In genomic region chr2:105287692-105288091, GRCh38 we compare ENCODE assay signal across 9 cellular contexts. TPM values are rescaled to one million over a fixed set of nuclear protein-coding genes. Genes with fewer than 3 reads are reported as not detected.
DNase-seq lines count a peak whose midpoint lies in the region; ATAC-seq and TF ChIP-seq lines count a peak whose summit lies in the region.
"Had no signal": no experiment of that assay in that cellular context is flagged by ENCODE, and none has a peak within 500 bp of the region (broad histone marks: within the 10 kb centered on the region; RNA-seq: fewer than 3 reads in every experiment).

No MANE protein-coding gene starts in this region.

- H3K4me1 ChIP-seq in OCI-LY1 (ENCODE audit: insufficient read depth, low read length, severe bottlenecking) = no peaks in the 10 kb centered on the region
- no peaks in the 10 kb centered on the region for H3K4me1 ChIP-seq in left lung

- H3K9me3 ChIP-seq in OCI-LY1 (ENCODE audit: low read length) = no peaks in the 10 kb centered on the region
- no peaks in the 10 kb centered on the region for H3K9me3 ChIP-seq in left lung

- intact Hi-C loops in left lung (cut with DNase I) = no loop called here

- H3K27ac Mint-ChIP-seq in mesothelial cell of epicardium = no peak overlapping the region
- H3K27ac Mint-ChIP-seq in T-helper 2 cell treated with Interferon-gamma antibody and Interleukin-4, amounts not matched to agents 5 μg/mL and 100 μg/mL, for 36 hours = no peak overlapping the region

- no peaks in the 10 kb centered on the region for H4K20me1 ChIP-seq in OCI-LY1 (ENCODE audit: insufficient read depth, low read length)

- H3K27me3 ChIP-seq in OCI-LY1 (ENCODE audit: insufficient read depth, low read length) = no peaks in the 10 kb centered on the region
- H3K27me3 ChIP-seq in left lung = no peaks in the 10 kb centered on the region

- H3K79me2 ChIP-seq in OCI-LY1 (ENCODE audit: insufficient read depth, low read length) = no peaks in the 10 kb centered on the region

- no peak overlapping the region for H2AFZ ChIP-seq in OCI-LY1 (ENCODE audit: low read length)

- H3K4me2 ChIP-seq in OCI-LY1 (ENCODE audit: low read length) = no peak overlapping the region

- no peaks in the 10 kb centered on the region for H3K9me2 ChIP-seq in OCI-LY1 (ENCODE audit: low read depth, low read length)

- H3K36me3 Mint-ChIP-seq in mesothelial cell of epicardium = peaks cover 22% of the 10 kb centered on the region
- H3K36me3 Mint-ChIP-seq in T-helper 2 cell treated with Interferon-gamma antibody and Interleukin-4, amounts not matched to agents 5 μg/mL and 100 μg/mL, for 36 hours (ENCODE audit: low read depth) = peaks cover 23% of the 10 kb centered on the region

- peaks cover 5% of the 10 kb centered on the region for H3K4me1 Mint-ChIP-seq in mesothelial cell of epicardium
- peaks cover 3% of the 10 kb centered on the region for H3K4me1 Mint-ChIP-seq in T-helper 2 cell treated with Interferon-gamma antibody and Interleukin-4, amounts not matched to agents 5 μg/mL and 100 μg/mL, for 36 hours (ENCODE audit: low read depth)

- H3K27ac ChIP-seq in OCI-LY1 (ENCODE audit: low read depth, low read length, poor library complexity, severe bottlenecking) (no peak overlapping the region), left lung (no peak overlapping the region)

- peak; percentile 46 for DNase-seq in CD1c-positive myeloid dendritic cell (ENCODE audit: extremely low spot score)
- DNase-seq in GM20000 (ENCODE audit: low spot score) = peak; percentile 33
- peak; percentile 21 to 71 for DNase-seq in T47D (ENCODE audit: low read depth in 1 of 2, low spot score in 1 of 2)
- DNase-seq in mesothelial cell of epicardium (ENCODE audit: low spot score in 2 of 2, unreplicated experiment in 2 of 2) = no peak
- DNase-seq in T-helper 2 cell treated with Interferon-gamma antibody and Interleukin-4, amounts not matched to agents 5 μg/mL and 100 μg/mL, for 36 hours (ENCODE audit: low spot score) = no peak
- DNase-seq in left lung = no peak

- no peaks in the 10 kb centered on the region for H3K9me3 Mint-ChIP-seq in mesothelial cell of epicardium
- H3K9me3 Mint-ChIP-seq in T-helper 2 cell treated with Interferon-gamma antibody and Interleukin-4, amounts not matched to agents 5 μg/mL and 100 μg/mL, for 36 hours = no peaks in the 10 kb centered on the region

- H3K9ac ChIP-seq in OCI-LY1 (ENCODE audit: low read length) = no peak overlapping the region

- TF ChIP-seq CTCF in GM20000 (IDR thresholded peaks at IDR 0.05; ENCODE audit: extremely low read depth, missing control alignments) = peak; percentile 34
- TF ChIP-seq CTCF in OCI-LY1 (IDR thresholded peaks at IDR 0.05; ENCODE audit: low read length) = peak; percentile 66
- TF ChIP-seq CTCF in mesothelial cell of epicardium (IDR thresholded peaks at IDR 0.05; ENCODE audit: unreplicated experiment) = peak; percentile 53
- peak in 1 of 2 donors; percentile 18 for TF ChIP-seq CTCF in left lung (IDR thresholded peaks at IDR 0.05)

- H3K4me3 ChIP-seq in OCI-LY1 (ENCODE audit: low read depth, low read length, poor library complexity, severe bottlenecking) = no peak overlapping the region
- H3K4me3 ChIP-seq in left lung = no peak overlapping the region

- H3K36me3 ChIP-seq in OCI-LY1 (ENCODE audit: insufficient read depth, low read length) (peaks cover 89% of the 10 kb centered on the region), left lung (peaks cover 0 to 81% of the 10 kb centered on the region in 2 donors)

- no peak overlapping the region for H3K4me3 Mint-ChIP-seq in mesothelial cell of epicardium
- H3K4me3 Mint-ChIP-seq in T-helper 2 cell treated with Interferon-gamma antibody and Interleukin-4, amounts not matched to agents 5 μg/mL and 100 μg/mL, for 36 hours = no peak overlapping the region

- H3K27me3 Mint-ChIP-seq in mesothelial cell of epicardium (ENCODE audit: low read depth) = no peaks in the 10 kb centered on the region
- H3K27me3 Mint-ChIP-seq in T-helper 2 cell treated with Interferon-gamma antibody and Interleukin-4, amounts not matched to agents 5 μg/mL and 100 μg/mL, for 36 hours (ENCODE audit: low read depth) = no peaks in the 10 kb centered on the region

- in situ Hi-C loops in T47D (cut with HindIII; ENCODE audit: low pct_unique_long_range_greater_than_20kb, low sequenced_read_pairs) = no loop called here

- no peaks in the 10 kb centered on the region for H3F3A ChIP-seq in OCI-LY1 (ENCODE audit: insufficient read depth, low read length)

- ATAC-seq in left lung (no peak), GM18511 (IDR thresholded peaks at IDR 0.05; ENCODE audit: unreplicated experiment) (no peak)

RNA-seq across cellular contexts. Expression of gene TGFBRAP1, which starts 41.8 kb away (rescaled TPM):
- 23.3 to 24.1 TPM (median 23.6 TPM) in 3 replicates for total RNA-seq in mesothelial cell of epicardium
- 10 to 100 TPM; 16.6 to 23.3 TPM for total RNA-seq in left lung

RNA-seq across cellular contexts. Expression of gene GPR45, which starts 46.1 kb away (rescaled TPM):
- not detected in 3 replicates for total RNA-seq in mesothelial cell of epicardium
- total RNA-seq in left lung = not detected
- total RNA-seq: lower leg skin had no signal

RNA-seq across cellular contexts. Expression of gene C2orf49, which starts 49.6 kb away (rescaled TPM):
- total RNA-seq in mesothelial cell of epicardium (20.7 to 23.3 TPM (median 20.8 TPM) in 3 replicates), left lung (10 to 100 TPM; 15.7 TPM)

Comparison
In these comparisons a context has a peak if more than half of its experiments do, and no peak if none do; other contexts are left out.
1. DNase-seq: peak in CD1c-positive myeloid dendritic cell (single experiment), GM20000 (single experiment) and T47D (2 of 2); none in mesothelial cell of epicardium (0 of 2), T-helper 2 cell treated with Interferon-gamma antibody and Interleukin-4, amounts not matched to agents 5 μg/mL and 100 μg/mL, for 36 hours (single experiment) and left lung (0 of 2).